ENCODE assay signal across 8 cellular contexts in genomic region chr1:155062702-155063411, GRCh38. TPM values are rescaled to one million over a fixed set of nuclear protein-coding genes. Genes with fewer than 3 reads are reported as not detected.
DNase-seq lines count a peak whose midpoint lies in the region; ATAC-seq and TF ChIP-seq lines count a peak whose summit lies in the region.

No MANE protein-coding gene starts in this region.

- intact Hi-C loops in CD4-positive, alpha-beta memory T cell (cut with micrococcal nuclease) = loop anchor here (1.0 to 10.0 kb wide), 3 partner anchors 8 to 298 kb away; no protein-coding TSS in a partner anchor

- H3K4me1 ChIP-seq in CD4-positive, alpha-beta memory T cell (ENCODE audit: insufficient read depth, low read length) = peaks cover 35% of the 10 kb centered on the region
- H3K4me1 ChIP-seq in RWPE2 (ENCODE audit: insufficient read depth, poor library complexity, severe bottlenecking) = no peaks in the 10 kb centered on the region

- TF ChIP-seq CTCF in HFF-Myc (IDR thresholded peaks at IDR 0.05; ENCODE audit: low read depth, low read length, missing control alignments) (peak; percentile 64), RWPE2 (IDR thresholded peaks at IDR 0.05; ENCODE audit: poor library complexity, severe bottlenecking) (no peak)

- CTCF ChIA-PET in CD4-positive, alpha-beta memory T cell (lab: Charles Lee; ENCODE audit: partially characterized antibody) = interaction anchor here (0.6 to 9.1 kb wide), 4 partner anchors 15 to 110 kb away, joined by 3 to 203 read pairs (median 42); partner anchors contain the start of genes ADAM15, EFNA3 and KRTCAP2

- peak overlapping the region; percentile 51 for H3K27ac ChIP-seq in CD4-positive, alpha-beta memory T cell (ENCODE audit: low read depth, low read length)
- peak overlapping the region; percentile 57 for H3K27ac ChIP-seq in RWPE2 (ENCODE audit: poor library complexity, severe bottlenecking)

- no peaks in the 10 kb centered on the region for H3K27me3 Mint-ChIP-seq in CD4-positive, alpha-beta memory T cell
- peaks cover 2% of the 10 kb centered on the region for H3K27me3 Mint-ChIP-seq in activated naive CD8-positive, alpha-beta T cell treated with anti-CD3 and anti-CD28 coated beads, Interleukin-2, amount 50 U/mL, for 24 hours

- peak overlapping the region; percentile 25 to 91 (median 82) for H3K27ac Mint-ChIP-seq in CD4-positive, alpha-beta memory T cell
- no peak overlapping the region for H3K27ac Mint-ChIP-seq in activated naive CD8-positive, alpha-beta T cell treated with anti-CD3 and anti-CD28 coated beads, Interleukin-2, amount 50 U/mL, for 24 hours

- ATAC-seq in RWPE2 (ENCODE audit: low read depth) = peak; percentile 6; the same call in 1 of the 3 replicates
- ATAC-seq in activated naive CD8-positive, alpha-beta T cell treated with anti-CD3 and anti-CD28 coated beads, Interleukin-2, amount 50 U/mL, for 24 hours = peak; percentile 33

- no peaks in the 10 kb centered on the region for H3K27me3 ChIP-seq in CD4-positive, alpha-beta memory T cell (ENCODE audit: insufficient read depth, low read length)
- H3K27me3 ChIP-seq in RWPE2 (ENCODE audit: insufficient read depth, poor library complexity, severe bottlenecking) = no peaks in the 10 kb centered on the region

- H3K4me3 Mint-ChIP-seq in CD4-positive, alpha-beta memory T cell = peak overlapping the region; percentile 91 to 99 (median 94)
- peak overlapping the region; percentile 83 for H3K4me3 Mint-ChIP-seq in activated naive CD8-positive, alpha-beta T cell treated with anti-CD3 and anti-CD28 coated beads, Interleukin-2, amount 50 U/mL, for 24 hours

- no peaks in the 10 kb centered on the region for H3K9me3 Mint-ChIP-seq in CD4-positive, alpha-beta memory T cell
- no peaks in the 10 kb centered on the region for H3K9me3 Mint-ChIP-seq in activated naive CD8-positive, alpha-beta T cell treated with anti-CD3 and anti-CD28 coated beads, Interleukin-2, amount 50 U/mL, for 24 hours

- peaks cover 23 to 48% (median 32%) of the 10 kb centered on the region in 4 donors for H3K4me1 Mint-ChIP-seq in CD4-positive, alpha-beta memory T cell
- peaks cover 29% of the 10 kb centered on the region for H3K4me1 Mint-ChIP-seq in activated naive CD8-positive, alpha-beta T cell treated with anti-CD3 and anti-CD28 coated beads, Interleukin-2, amount 50 U/mL, for 24 hours

- peaks cover 4 to 26% of the 10 kb centered on the region in 2 donors for H3K36me3 Mint-ChIP-seq in CD4-positive, alpha-beta memory T cell
- peaks cover 7% of the 10 kb centered on the region for H3K36me3 Mint-ChIP-seq in activated naive CD8-positive, alpha-beta T cell treated with anti-CD3 and anti-CD28 coated beads, Interleukin-2, amount 50 U/mL, for 24 hours (ENCODE audit: low read depth)

- peak; percentile 56 to 71 (median 65) for DNase-seq in CD4-positive, alpha-beta memory T cell
- DNase-seq in HFF-Myc (ENCODE audit: extremely low read depth, low read depth) (no peak), RWPE2 (ENCODE audit: low spot score) (peak; percentile 64), middle frontal gyrus (ENCODE audit: extremely low spot score, low spot score) (no peak), inferior parietal cortex (ENCODE audit: extremely low spot score) (no peak)
- peak; percentile 90 for DNase-seq in activated naive CD8-positive, alpha-beta T cell treated with anti-CD3 and anti-CD28 coated beads, Interleukin-2, amount 50 U/mL, for 24 hours
- DNase-seq in stimulated activated CD4-positive, alpha-beta T cell treated with anti-CD3 and anti-CD28 coated beads, Interleukin-15, amount 100 ng/mL, for 1 hour (ENCODE audit: low read depth in 1 of 2, low spot score in 1 of 2) = peak; percentile 54 to 71

- peaks cover 3% of the 10 kb centered on the region for H3K36me3 ChIP-seq in CD4-positive, alpha-beta memory T cell (ENCODE audit: insufficient read depth, low read length)
- H3K36me3 ChIP-seq in RWPE2 (ENCODE audit: low read depth) = peaks cover 33% of the 10 kb centered on the region

- no peaks in the 10 kb centered on the region for H3K9me3 ChIP-seq in CD4-positive, alpha-beta memory T cell (ENCODE audit: control insufficient read depth in 1 of 2, low read length in 2 of 2)
- H3K9me3 ChIP-seq in RWPE2 (ENCODE audit: severe bottlenecking) = no peaks in the 10 kb centered on the region

- H3K4me3 ChIP-seq in CD4-positive, alpha-beta memory T cell (ENCODE audit: low read length in 2 of 2) = peak overlapping the region; percentile 63 to 70
- H3K4me3 ChIP-seq in HFF-Myc (replicated peaks; ENCODE audit: low read depth, low read length) (peak overlapping the region; percentile 55), RWPE2 (ENCODE audit: severe bottlenecking) (peak overlapping the region; percentile 59), iPS-11a (ENCODE audit: low read depth, low read length) (peak overlapping the region; percentile 78)

- POLR2A ChIA-PET in CD4-positive, alpha-beta memory T cell (lab: Charles Lee; ENCODE audit: partially characterized antibody) = interaction anchor here (0.6 to 6.4 kb wide), 11 partner anchors 10 to 126 kb away, joined by 3 to 83 read pairs (median 7); partner anchors contain the start of genes ADAM15, EFNA3, KRTCAP2 and PMVK

RNA-seq across cellular contexts. Expression of gene EFNA4, which starts 0.7 kb away (rescaled TPM):
- 1 to 10 TPM; 6.0 to 8.5 TPM for total RNA-seq in CD4-positive, alpha-beta memory T cell
- polyA plus RNA-seq in CD4-positive, alpha-beta memory T cell = 1 to 10 TPM; 2.5 to 3.5 TPM

RNA-seq across cellular contexts. Expression of gene ADAM15, which starts 11.7 kb away (rescaled TPM):
- total RNA-seq in CD4-positive, alpha-beta memory T cell = 10 to 100 TPM; 33.6 to 39.8 TPM
- polyA plus RNA-seq in CD4-positive, alpha-beta memory T cell = 10 to 100 TPM; 14.8 to 18.2 TPM

RNA-seq across cellular contexts. Expression of gene EFNA3, which starts 15.8 kb away (rescaled TPM):
- 1 to 10 TPM; 2.0 to 4.3 TPM for total RNA-seq in CD4-positive, alpha-beta memory T cell
- 1 to 10 TPM in 1 of 2 donors, under 1 TPM in 1; 0.34 to 1.5 TPM for polyA plus RNA-seq in CD4-positive, alpha-beta memory T cell

RNA-seq across cellular contexts. Expression of gene DCST1, which starts 29.2 kb away (rescaled TPM):
- under 1 TPM in 1 of 2 experiments, not detected in 1; 0.14 TPM for total RNA-seq in CD4-positive, alpha-beta memory T cell
- not detected for polyA plus RNA-seq in CD4-positive, alpha-beta memory T cell

RNA-seq across cellular contexts. Expression of gene DCST2, which starts 29.3 kb away (rescaled TPM):
- 1 to 10 TPM; 4.0 to 4.1 TPM for total RNA-seq in CD4-positive, alpha-beta memory T cell
- not detected for polyA plus RNA-seq in CD4-positive, alpha-beta memory T cell

Comparison
In these comparisons a context has a peak if more than half of its experiments do, and no peak if none do; other contexts are left out.
1. DNase-seq: peak in CD4-positive, alpha-beta memory T cell (5 of 5), RWPE2 (single experiment), activated naive CD8-positive, alpha-beta T cell treated with anti-CD3 and anti-CD28 coated beads, Interleukin-2, amount 50 U/mL, for 24 hours (single experiment) and stimulated activated CD4-positive, alpha-beta T cell treated with anti-CD3 and anti-CD28 coated beads, Interleukin-15, amount 100 ng/mL, for 1 hour (2 of 2); none in HFF-Myc (single experiment), middle frontal gyrus (single experiment) and inferior parietal cortex (single experiment).
2. Peak in every context shown above with its lines, with median percentiles within 50 percentile points of each other: H3K4me3 ChIP-seq.